Comparison of ENCODE assay signal across 8 cellular contexts in the genomic region with DNA sequence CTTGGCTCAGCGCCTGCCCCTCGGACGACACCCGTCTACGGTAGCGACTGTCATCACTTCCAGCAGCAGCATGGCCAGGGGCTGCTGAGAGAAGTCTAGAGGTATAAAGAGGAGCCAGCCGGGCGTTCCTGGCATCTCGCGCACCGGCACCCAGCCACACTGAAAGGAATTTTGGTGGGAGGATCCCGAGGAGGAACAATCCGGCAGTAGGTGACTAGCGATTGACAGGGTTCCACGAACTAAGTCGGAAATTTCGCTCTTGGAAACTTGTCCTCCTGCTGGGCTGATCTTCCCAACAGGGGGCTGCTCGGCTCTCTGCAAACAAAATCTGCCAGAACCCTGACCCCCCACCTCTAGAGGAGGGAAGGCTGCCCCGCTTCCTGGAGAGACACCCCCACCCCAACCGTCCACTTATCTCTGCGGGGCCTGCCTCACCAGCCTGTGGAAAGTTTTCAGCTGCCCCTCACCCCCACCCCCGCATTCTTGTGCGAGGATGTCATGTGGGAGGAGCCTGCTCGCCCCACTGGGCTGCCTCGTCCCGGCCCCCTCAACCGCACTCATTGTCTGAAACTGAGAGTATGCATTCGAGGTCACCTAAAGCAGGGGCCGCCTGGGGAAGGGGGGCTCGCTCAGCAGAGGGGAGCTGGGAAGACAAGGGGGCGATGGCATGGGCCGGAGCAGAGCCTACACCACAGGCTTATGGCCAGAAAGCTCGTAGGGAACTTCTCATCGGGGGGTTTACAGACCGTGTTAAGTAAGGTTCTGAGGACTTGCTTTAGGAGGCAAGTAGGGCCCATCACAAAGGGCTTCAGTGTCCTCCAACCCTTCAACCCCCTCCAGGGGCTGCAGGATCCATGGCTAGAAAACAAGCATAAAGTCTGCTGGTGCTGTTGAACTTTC. TPM values are rescaled to one million over a fixed set of nuclear protein-coding genes. Genes with fewer than 3 reads are reported as not detected.
DNase-seq lines count a peak whose midpoint lies in the region; TF ChIP-seq lines count a peak whose summit lies in the region.

No MANE protein-coding gene starts in this region.

- POLR2A ChIA-PET in BJ (lab: Charles Lee), result interaction anchor here (1.7 kb wide), 1 partner anchor 9 kb away, joined by 6 read pairs; a partner anchor contains a TSS

- H3K9ac ChIP-seq in mucosa of stomach (ENCODE audit: low read length), result peak overlapping the region; percentile 40

- H3K4me1 ChIP-seq in mucosa of stomach (ENCODE audit: control insufficient read depth, insufficient read depth, low read length), result peaks cover 76% of the 10 kb centered on the region

- DNase-seq in BJ (ENCODE audit: low read depth), result no peak
- peak; percentile 94 for DNase-seq in NCI-H226
- peak; percentile 83 for DNase-seq in epidermal melanocyte (ENCODE audit: insufficient read length, low spot score)
- no peak for DNase-seq in D341Med (ENCODE audit: low spot score)
- DNase-seq in nucleus accumbens (lab: John Stamatoyannopoulos, UW), result no peak
- no peak for DNase-seq in inferior parietal cortex (ENCODE audit: extremely low spot score)
- DNase-seq in amygdala (lab: John Stamatoyannopoulos, UW), result no peak

- TF ChIP-seq CTCF in BJ (IDR thresholded peaks at IDR 0.05; ENCODE audit: insufficient read depth, low read depth, low read length), result no peak

- no peaks in the 10 kb centered on the region for H3K9me3 ChIP-seq in mucosa of stomach (ENCODE audit: control insufficient read depth, low read length)

- CTCF ChIA-PET in BJ (lab: Yijun Ruan, JAX), result interaction anchor here (0.6 to 13.9 kb wide), 5 partner anchors 9 to 73 kb away, joined by 3 to 179 read pairs (median 4); a partner anchor contains a TSS

- H3K4me3 ChIP-seq in BJ (ENCODE audit: low read depth, low read length) (peak overlapping the region; percentile 33), mucosa of stomach (ENCODE audit: low read length) (no peak overlapping the region)

- H3K27me3 ChIP-seq in BJ (ENCODE audit: control insufficient read depth, insufficient read depth, low read length), result no peaks in the 10 kb centered on the region
- no peaks in the 10 kb centered on the region for H3K27me3 ChIP-seq in mucosa of stomach (ENCODE audit: control insufficient read depth, insufficient read depth, low read length)

- H3K36me3 ChIP-seq in BJ (ENCODE audit: control insufficient read depth, insufficient read depth, low read length) (peaks cover 25% of the 10 kb centered on the region), mucosa of stomach (ENCODE audit: control insufficient read depth, insufficient read depth, low read length) (peaks cover 7% of the 10 kb centered on the region)

RNA-seq across cellular contexts. Expression of a gene that starts 9.6 kb away (rescaled TPM):
- polyA plus RNA-seq in BJ (2011; rRNA removed), result 13.6 and 26.5 TPM in 2 replicates
- 22.8 TPM in 2 replicates for polyA minus RNA-seq in BJ (2011; rRNA and poly(A)+ RNA removed)

Comparison
In these comparisons a context has a peak if more than half of its experiments do, and no peak if none do; other contexts are left out.
1. DNase-seq: peak in NCI-H226 (single experiment) and epidermal melanocyte (single experiment); none in BJ (single experiment), D341Med (single experiment), nucleus accumbens (0 of 56), inferior parietal cortex (single experiment) and amygdala (0 of 56).